Comparison of ENCODE assay signal across 4 cellular contexts in the genomic region with DNA sequence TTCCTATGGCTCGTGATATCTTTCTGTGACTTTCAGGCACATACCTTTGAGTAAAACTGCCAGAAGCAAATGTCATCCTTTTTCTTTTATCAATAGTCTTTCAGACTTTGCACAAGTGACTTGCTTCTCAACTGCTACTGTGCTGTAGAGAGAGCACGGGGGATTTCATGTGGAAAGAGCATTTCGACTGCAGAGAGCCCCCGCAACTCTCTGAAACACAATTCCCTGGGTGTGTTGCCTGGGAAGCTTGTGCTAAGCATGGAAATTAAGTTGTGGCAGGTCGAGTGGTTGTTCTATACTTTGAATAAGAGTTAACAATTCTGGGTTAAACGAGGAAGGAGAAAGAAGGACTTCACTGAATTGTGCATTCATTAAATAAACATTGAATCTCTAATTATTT.
"Had no signal": no experiment of that assay in that cellular context is flagged by ENCODE, and none has a peak within 500 bp of the region (broad histone marks: within the 10 kb centered on the region; RNA-seq: fewer than 3 reads in every experiment).

No MANE protein-coding gene starts in this region.

- H3K27ac ChIP-seq: HL-60 had no signal

- H3K4me3 ChIP-seq: K562 had no signal

- DNase-seq: IMR-90, KBM-7 had no signal
